In genomic region chr6:160300076-160300695, GRCh38 we compare ENCODE assay signal across 17 cellular contexts. TPM values are rescaled to one million over a fixed set of nuclear protein-coding genes. Genes with fewer than 3 reads are reported as not detected.
DNase-seq lines count a peak whose midpoint lies in the region; ATAC-seq, FAIRE-seq and TF ChIP-seq lines count a peak whose summit lies in the region.
"Had no signal": no experiment of that assay in that cellular context is flagged by ENCODE, and none has a peak within 500 bp of the region (broad histone marks: within the 10 kb centered on the region; RNA-seq: fewer than 3 reads in every experiment).

No MANE protein-coding gene starts in this region.

- H4K20me1 ChIP-seq in K562 (replicated peaks; ENCODE audit: control insufficient read depth, insufficient read depth, low read length), result no peaks in the 10 kb centered on the region
- H4K20me1 ChIP-seq: BLaER1 treated with 17β-estradiol and CSF1 and Interleukin-3, amounts not matched to agents 10 nM and 100 nM had no signal

- WGBS in K562 (ENCODE audit: insufficient coverage, low coverage, missing lambda C conversion rate), result 0% methylated on average over 13 of the region's 15 CpGs
- 81 to 85% (median 83%) methylated on average over 15 of the region's 15 CpGs for WGBS in ovary, 3 donors

- H3K9me3 ChIP-seq in HEK293 (ENCODE audit: control insufficient read depth, insufficient read depth, low read depth, low read length) (no peaks in the 10 kb centered on the region), K562 (replicated peaks; ENCODE audit: control insufficient read depth, insufficient read depth, low read depth, low read length) (0 out of 2 replicates have a peak, but pooled peaks cover 4% of the 10 kb centered on the region), ovary (no peaks in the 10 kb centered on the region)

- TF ChIP-seq CTCF in HEK293 (tag by site-specific recombination; IDR thresholded peaks at IDR 0.05), result no peak
- no peak for TF ChIP-seq CTCF in K562 (IDR thresholded peaks at IDR 0.05 in 2 of 3, conservative IDR thresholded peaks at IDR 0.05 in 1 of 3; ENCODE audit: insufficient read depth in 2 of 3, low read depth in 1 of 3, low read length in 3 of 3)
- no peak for TF ChIP-seq CTCF in ovary (IDR thresholded peaks at IDR 0.05)

- ATAC-seq in K562 (peak; percentile 67), HG03139 (IDR thresholded peaks at IDR 0.05; ENCODE audit: unreplicated experiment) (no peak), GM21515 (IDR thresholded peaks at IDR 0.05; ENCODE audit: unreplicated experiment) (no peak)
- peak; percentile 11 for ATAC-seq in stimulated activated effector memory CD8-positive, alpha-beta T cell treated with anti-CD3 and anti-CD28 coated beads, Interleukin-12 subunit alpha, Interleukin-12 subunit beta, amount 100 ng/mL, for 72 hours

- H3K27ac Mint-ChIP-seq in stimulated activated effector memory CD8-positive, alpha-beta T cell treated with anti-CD3 and anti-CD28 coated beads, Interleukin-12 subunit alpha, Interleukin-12 subunit beta, amount 100 ng/mL, for 72 hours, result no peak overlapping the region

- BruUV-seq in K562 (replicated peaks; lab: Mats Ljungman, UMichigan), result no TSS peak

- DNase-seq in K562 (ENCODE audit: extremely low read depth in 1 of 4, low spot score in 3 of 4) (peak in 2 of 4 experiments; percentile 6 to 9), left kidney (ENCODE audit: low read depth, low spot score) (peak; percentile 70), ovary (no peak), RCC 7860 (ENCODE audit: low spot score) (no peak)
- DNase-seq in stimulated activated effector memory CD8-positive, alpha-beta T cell treated with anti-CD3 and anti-CD28 coated beads, Interleukin-12 subunit alpha, Interleukin-12 subunit beta, amount 100 ng/mL, for 72 hours (ENCODE audit: low spot score in 2 of 2), result no peak
- DNase-seq: activated CD4-positive, alpha-beta T cell treated with anti-CD3 and anti-CD28 coated beads for 48 hours; activated T-cell treated with anti-CD3 and anti-CD28 coated beads, Interleukin-2, amount 50 U/mL, for 48 hours; NCI-H2107; occipital lobe; SHP77 treated with DMSO at 0.1 percent for 48 hours; substantia nigra had no signal

- H3K4me3 Mint-ChIP-seq in stimulated activated effector memory CD8-positive, alpha-beta T cell treated with anti-CD3 and anti-CD28 coated beads, Interleukin-12 subunit alpha, Interleukin-12 subunit beta, amount 100 ng/mL, for 72 hours, result no peak overlapping the region

- H3K9me1 ChIP-seq in K562 (ENCODE audit: control insufficient read depth, insufficient read depth, low read length), result no peaks in the 10 kb centered on the region

- TF ChIP-seq EP300 in K562 (IDR thresholded peaks at IDR 0.05; ENCODE audit: low read length), result no peak
- TF ChIP-seq EP300 in ovary (IDR thresholded peaks at IDR 0.05), result no peak

- H3K36me3 Mint-ChIP-seq in stimulated activated effector memory CD8-positive, alpha-beta T cell treated with anti-CD3 and anti-CD28 coated beads, Interleukin-12 subunit alpha, Interleukin-12 subunit beta, amount 100 ng/mL, for 72 hours, result no peaks in the 10 kb centered on the region

- POLR2A ChIA-PET in HEK293 (lab: Yijun Ruan, JAX), result no interaction called here
- POLR2A ChIA-PET in K562 (lab: Yijun Ruan, JAX), result interaction anchor here (0.6 kb wide), 1 partner anchor 1499 kb away, joined by 3 read pairs; no protein-coding TSS in a partner anchor

- H3K79me2 ChIP-seq in K562 (ENCODE audit: control insufficient read depth, insufficient read depth, low read length), result no peaks in the 10 kb centered on the region

- H3K36me3 ChIP-seq in HEK293 (ENCODE audit: control insufficient read depth in 2 of 2, insufficient read depth in 1 of 2, low read length in 2 of 2) (no peaks in the 10 kb centered on the region), K562 (ENCODE audit: control insufficient read depth, insufficient read depth, low read length) (no peaks in the 10 kb centered on the region), ovary (no peaks in the 10 kb centered on the region)
- H3K36me3 ChIP-seq: BLaER1 treated with 17β-estradiol and CSF1 and Interleukin-3, amounts not matched to agents 10 nM and 100 nM had no signal

- FAIRE-seq in K562 (lab: Jason Lieb, UNC) (no peak), RCC 7860 (lab: Jason Lieb, UNC) (no peak)
- FAIRE-seq: colon had no signal

- in situ Hi-C loops in K562 (cut with MboI), result no loop called here

- no peak for TF ChIP-seq RAD21 in K562 (CRISPR knock-in tag; conservative IDR thresholded peaks at IDR 0.05 in 1 of 2, IDR thresholded peaks at IDR 0.05 in 1 of 2)

- H2AFZ ChIP-seq in K562 (ENCODE audit: low read depth, low read length), result peak overlapping the region; percentile 53; the same call in 1 of the 2 replicates

- peaks cover 6% of the 10 kb centered on the region for H3K4me1 Mint-ChIP-seq in stimulated activated effector memory CD8-positive, alpha-beta T cell treated with anti-CD3 and anti-CD28 coated beads, Interleukin-12 subunit alpha, Interleukin-12 subunit beta, amount 100 ng/mL, for 72 hours

- H3K4me3 ChIP-seq in HEK293 (ENCODE audit: low read depth, low read length), result no peak overlapping the region
- H3K4me3 ChIP-seq in K562, result no peak overlapping the region
- H3K4me3 ChIP-seq in ovary, result no peak overlapping the region
- H3K4me3 ChIP-seq: BLaER1 treated with 17β-estradiol and CSF1 and Interleukin-3, amounts not matched to agents 10 nM and 100 nM had no signal

- H3K9me3 Mint-ChIP-seq in stimulated activated effector memory CD8-positive, alpha-beta T cell treated with anti-CD3 and anti-CD28 coated beads, Interleukin-12 subunit alpha, Interleukin-12 subunit beta, amount 100 ng/mL, for 72 hours, result no peaks in the 10 kb centered on the region

- TF ChIP-seq POLR2A in K562 (conservative IDR thresholded peaks at IDR 0.05) (no peak), ovary (IDR thresholded peaks at IDR 0.05) (no peak)

- peak overlapping the region in 1 of 2 experiments; percentile 73; a peak in 2 of 4 replicates for H3K9ac ChIP-seq in K562 (ENCODE audit: insufficient read depth in 1 of 2, low read depth in 2 of 2, low read length in 2 of 2)
- H3K9ac ChIP-seq: BLaER1 treated with 17β-estradiol and CSF1 and Interleukin-3, amounts not matched to agents 10 nM and 100 nM had no signal

- peak overlapping the region; percentile 17; the same call in 1 of the 2 replicates for H3K4me2 ChIP-seq in K562 (ENCODE audit: insufficient read depth, low read length)

- CTCF ChIA-PET in HEK293 (lab: Yijun Ruan, JAX), result interaction anchor here (0.9 kb wide), 1 partner anchor 130 kb away, joined by 3 read pairs; no protein-coding TSS in a partner anchor
- CTCF ChIA-PET in K562 (lab: Yijun Ruan, JAX; ENCODE audit: low intra/inter-chr PET ratio), result no interaction called here

- H3K27ac ChIP-seq in HEK293 (ENCODE audit: extremely low read depth, low read depth, low read length), result no peak overlapping the region
- no peak overlapping the region for H3K27ac ChIP-seq in K562 (ENCODE audit: extremely low read depth, low read depth, low read length)
- no peak overlapping the region for H3K27ac ChIP-seq in ovary
- H3K27ac ChIP-seq: BLaER1 treated with 17β-estradiol and CSF1 and Interleukin-3, amounts not matched to agents 10 nM and 100 nM had no signal

- H3K4me1 ChIP-seq in HEK293 (ENCODE audit: control insufficient read depth, insufficient read depth, low read length), result no peaks in the 10 kb centered on the region
- peaks cover 0 to 4% of the 10 kb centered on the region in 2 experiments; a peak in 2 of 5 replicates for H3K4me1 ChIP-seq in K562 (replicated peaks in 1 of 2; ENCODE audit: control insufficient read depth in 2 of 2, insufficient read depth in 2 of 2, low read length in 2 of 2)
- no peaks in the 10 kb centered on the region for H3K4me1 ChIP-seq in ovary (ENCODE audit: insufficient read depth)

- intact Hi-C loops in K562 (cut with micrococcal nuclease), result no loop called here
- intact Hi-C loops in ovary (cut with DNase I), result no loop called here

- H3K27me3 ChIP-seq in K562 (ENCODE audit: control insufficient read depth in 2 of 2, insufficient read depth in 2 of 2, low read length in 2 of 2) (peaks cover 3 to 6% of the 10 kb centered on the region in 2 experiments; a peak in 2 of 5 replicates), ovary (no peaks in the 10 kb centered on the region)
- H3K27me3 ChIP-seq: BLaER1 treated with 17β-estradiol and CSF1 and Interleukin-3, amounts not matched to agents 10 nM and 100 nM had no signal

RNA-seq across cellular contexts. Expression of gene SLC22A2, which starts 41.6 kb away (rescaled TPM):
- total RNA-seq in K562 (2011; cell fraction: chromatin; rRNA removed; ENCODE audit: low replicate concordance), result not detected in 2 replicates
- total RNA-seq in K562 (2011; cell fraction: nucleolus; rRNA removed), result not detected in 2 replicates
- not detected in 2 replicates for total RNA-seq in K562 (2011; cell fraction: nucleoplasm; rRNA removed)
- total RNA-seq in K562 (2014; rRNA removed), result not detected in 2 replicates
- total RNA-seq in K562 (2014; rRNA removed; fragmentation: Illumina TruSeq; extraction: Trizol), result not detected in 2 replicates
- total RNA-seq in K562 (2015; rRNA removed; fragmentation: Illumina TruSeq; extraction: Trizol), result not detected in 2 replicates
- not detected in 2 replicates for total RNA-seq in K562 (2021)
- polyA plus RNA-seq in K562 (2011; rRNA removed), result not detected in 2 replicates
- polyA plus RNA-seq in K562 (2011; cell fraction: cytosol; rRNA removed), result not detected in 2 replicates
- not detected in 2 replicates for polyA plus RNA-seq in K562 (2011; cell fraction: nucleus; rRNA removed)
- not detected in 2 replicates for polyA plus RNA-seq in K562 (2012)
- not detected in 2 replicates for polyA plus RNA-seq in K562 (2014; fragmentation: Illumina TruSeq; extraction: Trizol)
- not detected for polyA plus RNA-seq in K562 (2014; fragmentation: Nextera tagmentation; extraction: Ambion mirVana)
- not detected in 2 replicates for polyA plus RNA-seq in K562 (2014; rRNA removed)
- not detected in 2 replicates for polyA minus RNA-seq in K562 (2011; rRNA and poly(A)+ RNA removed)
- not detected in 2 replicates for polyA minus RNA-seq in K562 (2011; cell fraction: cytosol; rRNA and poly(A)+ RNA removed)
- polyA minus RNA-seq in K562 (2011; cell fraction: nucleus; rRNA and poly(A)+ RNA removed), result not detected in 2 replicates
- under 1 TPM in 1 of 7 donors, not detected in 6; 0.10 TPM for total RNA-seq in ovary
- under 1 TPM; 0.16 to 0.20 TPM for polyA plus RNA-seq in ovary
- total RNA-seq: lung microvascular endothelial cell had no signal

RNA-seq across cellular contexts. Expression of gene SLC22A3, which starts 48.0 kb away (rescaled TPM):
- not detected in 2 replicates for total RNA-seq in K562 (2011; cell fraction: chromatin; rRNA removed; ENCODE audit: low replicate concordance)
- total RNA-seq in K562 (2011; cell fraction: nucleolus; rRNA removed), result not detected in 2 replicates
- total RNA-seq in K562 (2011; cell fraction: nucleoplasm; rRNA removed), result not detected in 2 replicates
- total RNA-seq in K562 (2014; rRNA removed) (not detected in 2 replicates), K562 (2014; rRNA removed; fragmentation: Illumina TruSeq; extraction: Trizol) (not detected in 2 replicates), K562 (2015; rRNA removed; fragmentation: Illumina TruSeq; extraction: Trizol) (not detected in 2 replicates), K562 (2021) (0.07 TPM in 1 of 2 replicates, not detected in the other), ovary (10 to 100 TPM; 18.9 to 42.5 (median 30.5) TPM)
- polyA plus RNA-seq in K562 (2011; rRNA removed) (not detected in 2 replicates), K562 (2014; fragmentation: Illumina TruSeq; extraction: Trizol) (not detected in 2 replicates), K562 (2014; fragmentation: Nextera tagmentation; extraction: Ambion mirVana) (not detected), K562 (2014; rRNA removed) (not detected in 2 replicates), ovary (10 to 100 TPM; 13.5 to 34.6 TPM)
- not detected in 2 replicates for polyA plus RNA-seq in K562 (2011; cell fraction: cytosol; rRNA removed)
- polyA plus RNA-seq in K562 (2011; cell fraction: nucleus; rRNA removed), result not detected in 2 replicates
- not detected in 2 replicates for polyA plus RNA-seq in K562 (2012)
- not detected in 2 replicates for polyA minus RNA-seq in K562 (2011; rRNA and poly(A)+ RNA removed)
- polyA minus RNA-seq in K562 (2011; cell fraction: cytosol; rRNA and poly(A)+ RNA removed), result not detected in 2 replicates
- polyA minus RNA-seq in K562 (2011; cell fraction: nucleus; rRNA and poly(A)+ RNA removed), result not detected in 2 replicates
- total RNA-seq: lung microvascular endothelial cell had no signal

Comparison
In these comparisons a context has a peak if more than half of its experiments do, and no peak if none do; other contexts are left out.
1. ATAC-seq: peak in K562 (single experiment) and stimulated activated effector memory CD8-positive, alpha-beta T cell treated with anti-CD3 and anti-CD28 coated beads, Interleukin-12 subunit alpha, Interleukin-12 subunit beta, amount 100 ng/mL, for 72 hours (single experiment); none in HG03139 (single experiment) and GM21515 (single experiment).
2. RNA of gene SLC22A3, which starts 48.0 kb away (total RNA-seq): 18.9 to 42.5 TPM in ovary; 0.07 TPM in K562; every median in the first group is over 10 times any median in the second.
3. Of the 44 proteins assayed by ChIP-seq in both K562 and HEK293: peak only in K562: none; only in HEK293: KLF1; in both: none; in neither: 41; mixed calls (peak in some experiments, not most) for 2.